ENCODE assay signal across 1 cellular context in the genomic region with DNA sequence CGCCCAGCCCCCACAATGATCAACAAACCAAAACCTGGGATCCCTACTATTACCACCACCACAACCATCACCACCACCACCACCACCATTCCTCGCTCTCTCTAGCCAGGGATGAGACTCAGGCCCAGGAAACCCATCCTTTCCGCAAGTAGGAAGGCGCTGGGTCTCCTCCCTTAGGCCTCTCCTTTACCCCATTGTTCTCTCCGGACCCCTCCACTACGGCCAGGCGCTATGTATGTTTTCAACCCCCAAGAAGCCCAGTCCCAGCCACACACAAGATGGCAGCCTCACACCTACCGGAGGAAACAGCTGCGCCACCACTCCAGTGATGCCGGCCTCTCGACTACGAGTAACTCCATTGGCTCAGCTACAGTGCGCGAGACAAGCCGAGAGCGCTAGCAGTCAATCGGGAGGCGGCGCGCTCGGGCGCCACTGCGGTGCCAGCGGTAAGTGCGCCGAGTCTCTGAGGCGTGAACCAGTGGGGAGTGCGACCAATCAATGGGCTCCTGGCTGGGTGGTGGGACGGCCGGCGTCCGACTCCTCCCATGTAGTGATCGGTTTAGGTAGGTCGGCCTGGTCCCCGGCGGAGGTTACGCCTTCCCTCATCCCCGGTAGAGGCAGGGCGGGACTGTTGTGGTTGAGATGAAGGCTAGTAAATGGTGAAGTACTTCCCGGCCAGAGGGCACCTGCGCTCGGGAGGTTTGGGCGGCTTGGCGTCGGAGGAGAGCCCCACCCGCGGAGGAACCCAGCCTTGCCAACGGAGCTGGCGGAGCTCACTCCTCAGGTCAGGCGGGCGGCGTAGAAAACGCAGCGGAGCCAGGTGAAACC.
TF ChIP-seq lines count a peak whose summit lies in the region.

A gene (minus strand): TSS at position 376 of the 828 bp plus-strand sequence. CDS start 61,154 bp downstream, outside the sequence.
A gene with protein sequence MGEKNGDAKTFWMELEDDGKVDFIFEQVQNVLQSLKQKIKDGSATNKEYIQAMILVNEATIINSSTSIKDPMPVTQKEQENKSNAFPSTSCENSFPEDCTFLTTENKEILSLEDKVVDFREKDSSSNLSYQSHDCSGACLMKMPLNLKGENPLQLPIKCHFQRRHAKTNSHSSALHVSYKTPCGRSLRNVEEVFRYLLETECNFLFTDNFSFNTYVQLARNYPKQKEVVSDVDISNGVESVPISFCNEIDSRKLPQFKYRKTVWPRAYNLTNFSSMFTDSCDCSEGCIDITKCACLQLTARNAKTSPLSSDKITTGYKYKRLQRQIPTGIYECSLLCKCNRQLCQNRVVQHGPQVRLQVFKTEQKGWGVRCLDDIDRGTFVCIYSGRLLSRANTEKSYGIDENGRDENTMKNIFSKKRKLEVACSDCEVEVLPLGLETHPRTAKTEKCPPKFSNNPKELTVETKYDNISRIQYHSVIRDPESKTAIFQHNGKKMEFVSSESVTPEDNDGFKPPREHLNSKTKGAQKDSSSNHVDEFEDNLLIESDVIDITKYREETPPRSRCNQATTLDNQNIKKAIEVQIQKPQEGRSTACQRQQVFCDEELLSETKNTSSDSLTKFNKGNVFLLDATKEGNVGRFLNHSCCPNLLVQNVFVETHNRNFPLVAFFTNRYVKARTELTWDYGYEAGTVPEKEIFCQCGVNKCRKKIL (plus strand): TSS at position 586 of the 828 bp plus-strand sequence. CDS start 7,620 bp downstream, outside the sequence.

TF ChIP-seq in HepG2, 621 proteins besides CTCF, POLR2A, EP300 and RAD21 (continued from another document and continues in another):
- TF ChIP-seq, protein P1, sequence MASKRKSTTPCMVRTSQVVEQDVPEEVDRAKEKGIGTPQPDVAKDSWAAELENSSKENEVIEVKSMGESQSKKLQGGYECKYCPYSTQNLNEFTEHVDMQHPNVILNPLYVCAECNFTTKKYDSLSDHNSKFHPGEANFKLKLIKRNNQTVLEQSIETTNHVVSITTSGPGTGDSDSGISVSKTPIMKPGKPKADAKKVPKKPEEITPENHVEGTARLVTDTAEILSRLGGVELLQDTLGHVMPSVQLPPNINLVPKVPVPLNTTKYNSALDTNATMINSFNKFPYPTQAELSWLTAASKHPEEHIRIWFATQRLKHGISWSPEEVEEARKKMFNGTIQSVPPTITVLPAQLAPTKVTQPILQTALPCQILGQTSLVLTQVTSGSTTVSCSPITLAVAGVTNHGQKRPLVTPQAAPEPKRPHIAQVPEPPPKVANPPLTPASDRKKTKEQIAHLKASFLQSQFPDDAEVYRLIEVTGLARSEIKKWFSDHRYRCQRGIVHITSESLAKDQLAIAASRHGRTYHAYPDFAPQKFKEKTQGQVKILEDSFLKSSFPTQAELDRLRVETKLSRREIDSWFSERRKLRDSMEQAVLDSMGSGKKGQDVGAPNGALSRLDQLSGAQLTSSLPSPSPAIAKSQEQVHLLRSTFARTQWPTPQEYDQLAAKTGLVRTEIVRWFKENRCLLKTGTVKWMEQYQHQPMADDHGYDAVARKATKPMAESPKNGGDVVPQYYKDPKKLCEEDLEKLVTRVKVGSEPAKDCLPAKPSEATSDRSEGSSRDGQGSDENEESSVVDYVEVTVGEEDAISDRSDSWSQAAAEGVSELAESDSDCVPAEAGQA (IDR thresholded peaks at IDR 0.05; ENCODE audit: low read depth), result peak; percentile 73; the same call in 1 of the 2 replicates
- TF ChIP-seq, protein P1 (CRISPR knock-in tag; IDR thresholded peaks at IDR 0.05; ENCODE audit: borderline replicate concordance), result no peak
- TF ChIP-seq SUZ12 (IDR thresholded peaks at IDR 0.05; ENCODE audit: low read depth, low read length), result no peak
- 0 out of 2 replicates have a peak, but pooled peaks have one; percentile 22 for TF ChIP-seq MEIS2 (CRISPR knock-in tag; IDR thresholded peaks at IDR 0.05)
- TF ChIP-seq ZIK1 (CRISPR knock-in tag; IDR thresholded peaks at IDR 0.05; ENCODE audit: borderline replicate concordance, low read depth), result peak; percentile 27; the same call in 1 of the 2 replicates
- peak; percentile 47; the same call in 1 of the 2 replicates for TF ChIP-seq BRD4 (CRISPR knock-in tag; IDR thresholded peaks at IDR 0.05)
- TF ChIP-seq SOX13 (IDR thresholded peaks at IDR 0.05), result no peak
- peak in 1 of 2 experiments; percentile 35; a peak in 1 of 4 replicates for TF ChIP-seq SOX13 (CRISPR knock-in tag; conservative IDR thresholded peaks at IDR 0.05 in 1 of 2, IDR thresholded peaks at IDR 0.05 in 1 of 2)
- TF ChIP-seq KLF15 (CRISPR knock-in tag; IDR thresholded peaks at IDR 0.05; ENCODE audit: borderline replicate concordance), result 0 out of 2 replicates have a peak, but pooled peaks have one; percentile 45
- TF ChIP-seq TEAD3 (CRISPR knock-in tag; optimal IDR thresholded peaks at IDR 0.05; ENCODE audit: borderline replicate concordance), result peak; percentile 30
- TF ChIP-seq FOXK2 (IDR thresholded peaks at IDR 0.05), result 0 out of 2 replicates have a peak, but pooled peaks have one; percentile 15
- TF ChIP-seq SMAD3 (CRISPR knock-in tag; IDR thresholded peaks at IDR 0.05), result 0 out of 2 replicates have a peak, but pooled peaks have one; percentile 68
- TF ChIP-seq, protein P2, sequence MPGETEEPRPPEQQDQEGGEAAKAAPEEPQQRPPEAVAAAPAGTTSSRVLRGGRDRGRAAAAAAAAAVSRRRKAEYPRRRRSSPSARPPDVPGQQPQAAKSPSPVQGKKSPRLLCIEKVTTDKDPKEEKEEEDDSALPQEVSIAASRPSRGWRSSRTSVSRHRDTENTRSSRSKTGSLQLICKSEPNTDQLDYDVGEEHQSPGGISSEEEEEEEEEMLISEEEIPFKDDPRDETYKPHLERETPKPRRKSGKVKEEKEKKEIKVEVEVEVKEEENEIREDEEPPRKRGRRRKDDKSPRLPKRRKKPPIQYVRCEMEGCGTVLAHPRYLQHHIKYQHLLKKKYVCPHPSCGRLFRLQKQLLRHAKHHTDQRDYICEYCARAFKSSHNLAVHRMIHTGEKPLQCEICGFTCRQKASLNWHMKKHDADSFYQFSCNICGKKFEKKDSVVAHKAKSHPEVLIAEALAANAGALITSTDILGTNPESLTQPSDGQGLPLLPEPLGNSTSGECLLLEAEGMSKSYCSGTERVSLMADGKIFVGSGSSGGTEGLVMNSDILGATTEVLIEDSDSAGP (CRISPR knock-in tag; IDR thresholded peaks at IDR 0.05; ENCODE audit: borderline replicate concordance), result peak; percentile 93; the same call in 1 of the 2 replicates
- TF ChIP-seq, protein P3, sequence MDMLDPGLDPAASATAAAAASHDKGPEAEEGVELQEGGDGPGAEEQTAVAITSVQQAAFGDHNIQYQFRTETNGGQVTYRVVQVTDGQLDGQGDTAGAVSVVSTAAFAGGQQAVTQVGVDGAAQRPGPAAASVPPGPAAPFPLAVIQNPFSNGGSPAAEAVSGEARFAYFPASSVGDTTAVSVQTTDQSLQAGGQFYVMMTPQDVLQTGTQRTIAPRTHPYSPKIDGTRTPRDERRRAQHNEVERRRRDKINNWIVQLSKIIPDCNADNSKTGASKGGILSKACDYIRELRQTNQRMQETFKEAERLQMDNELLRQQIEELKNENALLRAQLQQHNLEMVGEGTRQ (IDR thresholded peaks at IDR 0.05; ENCODE audit: low read depth, low read length), result no peak
- TF ChIP-seq, protein P3 (CRISPR knock-in tag; IDR thresholded peaks at IDR 0.05; ENCODE audit: borderline replicate concordance), result 0 out of 2 replicates have a peak, but pooled peaks have one; percentile 23
- TF ChIP-seq ZNF605 (CRISPR knock-in tag; IDR thresholded peaks at IDR 0.05), result 0 out of 2 replicates have a peak, but pooled peaks have one; percentile 21
- TF ChIP-seq HDAC1 (CRISPR knock-in tag; IDR thresholded peaks at IDR 0.05), result peak; percentile 93
- peak; percentile 62 for TF ChIP-seq ZNF543 (CRISPR knock-in tag; IDR thresholded peaks at IDR 0.05)
- TF ChIP-seq AGO2 (optimal IDR thresholded peaks at IDR 0.05; ENCODE audit: low read depth, low read length), result peak; percentile 73
- TF ChIP-seq KDM2A (CRISPR knock-in tag; IDR thresholded peaks at IDR 0.05; ENCODE audit: borderline replicate concordance, low read depth), result peak; percentile 79
- TF ChIP-seq MIER2 (CRISPR knock-in tag; IDR thresholded peaks at IDR 0.05), result peak; percentile 19; the same call in 1 of the 2 replicates
- peak; percentile 46; the same call in 1 of the 2 replicates for TF ChIP-seq ZNF460 (CRISPR knock-in tag; IDR thresholded peaks at IDR 0.05; ENCODE audit: borderline replicate concordance)
- TF ChIP-seq FOXA3 (CRISPR knock-in tag; IDR thresholded peaks at IDR 0.05), result peak; percentile 31
- peak; percentile 63; the same call in 1 of the 2 replicates for TF ChIP-seq ZNF230 (CRISPR knock-in tag; IDR thresholded peaks at IDR 0.05)
- peak; percentile 28; the same call in 1 of the 2 replicates for TF ChIP-seq ZNF563 (CRISPR knock-in tag; IDR thresholded peaks at IDR 0.05)
- TF ChIP-seq, protein P4, sequence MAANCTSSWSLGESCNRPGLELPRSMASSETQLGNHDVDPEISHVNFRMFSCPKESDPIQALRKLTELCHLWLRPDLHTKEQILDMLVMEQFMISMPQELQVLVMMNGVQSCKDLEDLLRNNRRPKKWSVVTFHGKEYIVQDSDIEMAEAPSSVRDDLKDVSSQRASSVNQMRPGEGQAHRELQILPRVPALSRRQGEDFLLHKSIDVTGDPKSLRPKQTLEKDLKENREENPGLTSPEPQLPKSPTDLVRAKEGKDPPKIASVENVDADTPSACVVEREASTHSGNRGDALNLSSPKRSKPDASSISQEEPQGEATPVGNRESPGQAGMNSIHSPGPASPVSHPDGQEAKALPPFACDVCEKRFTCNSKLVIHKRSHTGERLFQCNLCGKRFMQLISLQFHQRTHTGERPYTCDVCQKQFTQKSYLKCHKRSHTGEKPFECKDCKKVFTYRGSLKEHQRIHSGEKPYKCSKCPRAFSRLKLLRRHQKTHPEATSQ (CRISPR knock-in tag; IDR thresholded peaks at IDR 0.05; ENCODE audit: borderline replicate concordance), result 0 out of 2 replicates have a peak, but pooled peaks have one; percentile 16
- TF ChIP-seq, protein P5, sequence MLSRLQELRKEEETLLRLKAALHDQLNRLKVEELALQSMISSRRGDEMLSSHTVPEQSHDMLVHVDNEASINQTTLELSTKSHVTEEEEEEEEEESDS (CRISPR knock-in tag; IDR thresholded peaks at IDR 0.05; ENCODE audit: borderline replicate concordance), result no peak
- TF ChIP-seq MBNL3 (CRISPR knock-in tag; conservative IDR thresholded peaks at IDR 0.05), result 0 out of 2 replicates have a peak, but pooled peaks have one; percentile 25
- TF ChIP-seq CBFB (CRISPR knock-in tag; IDR thresholded peaks at IDR 0.05), result 0 out of 2 replicates have a peak, but pooled peaks have one; percentile 65
- TF ChIP-seq AGO1 (IDR thresholded peaks at IDR 0.05; ENCODE audit: low read depth, low read length, poor library complexity, severe bottlenecking), result peak; percentile 61
- no peak for TF ChIP-seq ATF7 (IDR thresholded peaks at IDR 0.05)
- TF ChIP-seq ATF7 (CRISPR knock-in tag; IDR thresholded peaks at IDR 0.05), result peak; percentile 59; the same call in 1 of the 2 replicates
- no peak for TF ChIP-seq MZF1 (CRISPR knock-in tag; IDR thresholded peaks at IDR 0.05; ENCODE audit: borderline replicate concordance)
- TF ChIP-seq PITX1 (CRISPR knock-in tag; IDR thresholded peaks at IDR 0.05), result peak; percentile 58; the same call in 1 of the 2 replicates
- TF ChIP-seq, protein P6, sequence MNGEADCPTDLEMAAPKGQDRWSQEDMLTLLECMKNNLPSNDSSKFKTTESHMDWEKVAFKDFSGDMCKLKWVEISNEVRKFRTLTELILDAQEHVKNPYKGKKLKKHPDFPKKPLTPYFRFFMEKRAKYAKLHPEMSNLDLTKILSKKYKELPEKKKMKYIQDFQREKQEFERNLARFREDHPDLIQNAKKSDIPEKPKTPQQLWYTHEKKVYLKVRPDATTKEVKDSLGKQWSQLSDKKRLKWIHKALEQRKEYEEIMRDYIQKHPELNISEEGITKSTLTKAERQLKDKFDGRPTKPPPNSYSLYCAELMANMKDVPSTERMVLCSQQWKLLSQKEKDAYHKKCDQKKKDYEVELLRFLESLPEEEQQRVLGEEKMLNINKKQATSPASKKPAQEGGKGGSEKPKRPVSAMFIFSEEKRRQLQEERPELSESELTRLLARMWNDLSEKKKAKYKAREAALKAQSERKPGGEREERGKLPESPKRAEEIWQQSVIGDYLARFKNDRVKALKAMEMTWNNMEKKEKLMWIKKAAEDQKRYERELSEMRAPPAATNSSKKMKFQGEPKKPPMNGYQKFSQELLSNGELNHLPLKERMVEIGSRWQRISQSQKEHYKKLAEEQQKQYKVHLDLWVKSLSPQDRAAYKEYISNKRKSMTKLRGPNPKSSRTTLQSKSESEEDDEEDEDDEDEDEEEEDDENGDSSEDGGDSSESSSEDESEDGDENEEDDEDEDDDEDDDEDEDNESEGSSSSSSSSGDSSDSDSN (CRISPR knock-in tag; IDR thresholded peaks at IDR 0.05), result peak; percentile 96
- TF ChIP-seq ZSCAN29 (CRISPR knock-in tag; conservative IDR thresholded peaks at IDR 0.05), result no peak
